ENCODE assay signal across 39 cellular contexts in the genomic region with DNA sequence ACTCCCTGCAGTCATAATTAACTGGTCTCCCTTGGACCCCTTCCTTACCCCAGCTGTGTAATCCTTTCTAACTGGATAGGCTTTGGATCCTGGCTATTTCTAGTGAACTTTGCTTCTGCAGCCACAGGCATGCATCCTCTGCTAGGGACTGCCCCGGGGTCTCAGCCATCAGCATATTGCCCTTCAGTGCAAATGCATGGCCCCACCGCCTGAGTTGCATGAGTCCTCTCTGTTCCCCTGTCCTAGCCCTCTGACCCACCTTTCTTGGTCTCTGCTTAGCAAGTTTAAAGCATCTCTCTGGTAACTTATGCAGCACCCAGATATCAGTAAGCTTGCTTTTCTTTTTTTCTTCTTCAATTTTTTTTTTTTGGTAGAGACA. TPM values are rescaled to one million over a fixed set of nuclear protein-coding genes. Genes with fewer than 3 reads are reported as not detected.
DNase-seq lines count a peak whose midpoint lies in the region; ATAC-seq, FAIRE-seq and TF ChIP-seq lines count a peak whose summit lies in the region.
"Had no signal": no experiment of that assay in that cellular context is flagged by ENCODE, and none has a peak within 500 bp of the region (broad histone marks: within the 10 kb centered on the region; RNA-seq: fewer than 3 reads in every experiment).

No MANE protein-coding gene starts in this region.

- H3K9me2 ChIP-seq in OCI-LY7 (ENCODE audit: insufficient read depth, low read length) = no peaks in the 10 kb centered on the region

- H3K4me1 ChIP-seq in astrocyte (ENCODE audit: insufficient read depth, low read length) (no peaks in the 10 kb centered on the region), neural progenitor cell (peaks cover 35% of the 10 kb centered on the region), testis (peaks cover 68% of the 10 kb centered on the region), OCI-LY7 (ENCODE audit: insufficient read depth, low read length, poor library complexity, severe bottlenecking) (no peaks in the 10 kb centered on the region)
- H3K4me1 ChIP-seq: SJSA1 had no signal

- H3K4me2 ChIP-seq in astrocyte (ENCODE audit: low read length) (no peak overlapping the region), neural progenitor cell (peak overlapping the region; percentile 46), OCI-LY7 (ENCODE audit: low read length) (no peak overlapping the region)
- H3K4me2 ChIP-seq: smooth muscle cell had no signal

- intact Hi-C loops in testis (cut with DNase I; ENCODE audit: low total_unique reads) = no loop called here
- intact Hi-C loops in OCI-LY7 (cut with micrococcal nuclease; ENCODE audit: unreplicated experiment) = no loop called here

- TF ChIP-seq POLR2A in testis (IDR thresholded peaks at IDR 0.05) = no peak

- POLR2A ChIA-PET in OCI-LY7 (lab: Charles Lee) = no interaction called here

- H3K9ac ChIP-seq in astrocyte (ENCODE audit: low read length) (no peak overlapping the region), neural progenitor cell (no peak overlapping the region)

- H3K27me3 ChIP-seq in astrocyte (ENCODE audit: insufficient read depth, low read length) (no peaks in the 10 kb centered on the region), neural progenitor cell (no peaks in the 10 kb centered on the region), testis (no peaks in the 10 kb centered on the region)
- H3K27me3 ChIP-seq: body of pancreas, foreskin keratinocyte, heart left ventricle, SJSA1, tibial nerve had no signal

- no peak for FAIRE-seq in astrocyte (lab: Jason Lieb, UNC)
- FAIRE-seq: GM18507, GM19239, keratinocyte had no signal

- H3K27ac ChIP-seq in astrocyte (ENCODE audit: low read depth, low read length) (no peak overlapping the region), neural progenitor cell (no peak overlapping the region), testis (peak overlapping the region; percentile 81 to 89), OCI-LY7 (ENCODE audit: low read depth, low read length, poor library complexity, severe bottlenecking) (no peak overlapping the region)
- H3K27ac ChIP-seq: body of pancreas, foreskin keratinocyte, SJSA1, tibial nerve had no signal

- no peak for TF ChIP-seq CTCF in astrocyte (IDR thresholded peaks at IDR 0.05; ENCODE audit: insufficient read depth, low read depth, low read length)
- no peak for TF ChIP-seq CTCF in neural progenitor cell (IDR thresholded peaks at IDR 0.05)
- no peak for TF ChIP-seq CTCF in testis (IDR thresholded peaks at IDR 0.05)
- no peak for TF ChIP-seq CTCF in OCI-LY7 (conservative IDR thresholded peaks at IDR 0.05; ENCODE audit: low read length)

- H3K9me3 Mint-ChIP-seq in astrocyte (ENCODE audit: unreplicated experiment) (no peaks in the 10 kb centered on the region), neural progenitor cell (no peaks in the 10 kb centered on the region)
- no peaks in the 10 kb centered on the region for H3K9me3 Mint-ChIP-seq in activated T-cell treated with anti-CD3 and anti-CD28 coated beads, Interleukin-2, amount 50 U/mL, for 72 hours
- H3K9me3 Mint-ChIP-seq in activated naive CD8-positive, alpha-beta T cell treated with anti-CD3 and anti-CD28 coated beads, Interleukin-2, amount 50 U/mL, for 24 hours = no peaks in the 10 kb centered on the region
- H3K9me3 Mint-ChIP-seq: activated B cell treated with CpG ODN at 0.5 μM for 24 hours; activated CD4-positive, alpha-beta T cell treated with anti-CD3 and anti-CD28 coated beads, Interleukin-2, amount 10 ng/mL, durations not matched to agents 7 days and 5 days; CD4-positive, alpha-beta memory T cell; central memory CD8-positive, alpha-beta T cell; dendritic cell treated with granulocyte-macrophage colony-stimulating factor and Interleukin-4, amounts not matched to agents 40 ng/mL and 50 ng/mL, for 4 days; IgD-negative memory B cell; naive thymus-derived CD8-positive, alpha-beta T cell; T-cell had no signal

- H3K9me3 ChIP-seq in astrocyte (ENCODE audit: insufficient read depth, low read depth, low read length) (no peaks in the 10 kb centered on the region), neural progenitor cell (ENCODE audit: low read depth) (no peaks in the 10 kb centered on the region), testis (no peaks in the 10 kb centered on the region), OCI-LY7 (ENCODE audit: low read length) (no peaks in the 10 kb centered on the region)
- H3K9me3 ChIP-seq: body of pancreas, heart left ventricle, SJSA1, tibial nerve had no signal

- peak overlapping the region; percentile 37 for H3K4me3 Mint-ChIP-seq in astrocyte (ENCODE audit: unreplicated experiment)
- no peak overlapping the region for H3K4me3 Mint-ChIP-seq in neural progenitor cell
- H3K4me3 Mint-ChIP-seq in activated T-cell treated with anti-CD3 and anti-CD28 coated beads, Interleukin-2, amount 50 U/mL, for 72 hours = no peak overlapping the region
- H3K4me3 Mint-ChIP-seq in activated naive CD8-positive, alpha-beta T cell treated with anti-CD3 and anti-CD28 coated beads, Interleukin-2, amount 50 U/mL, for 24 hours = no peak overlapping the region
- H3K4me3 Mint-ChIP-seq: activated B cell treated with CpG ODN at 0.5 μM for 24 hours; activated CD4-positive, alpha-beta T cell treated with anti-CD3 and anti-CD28 coated beads, Interleukin-2, amount 10 ng/mL, durations not matched to agents 7 days and 5 days; B cell; CD4-positive, alpha-beta memory T cell; central memory CD8-positive, alpha-beta T cell; dendritic cell treated with granulocyte-macrophage colony-stimulating factor and Interleukin-4, amounts not matched to agents 40 ng/mL and 50 ng/mL, for 4 days; IgD-negative memory B cell; T-cell had no signal

- no peak for ATAC-seq in activated T-cell treated with anti-CD3 and anti-CD28 coated beads, Interleukin-2, amount 50 U/mL, for 72 hours (replicated peaks in 1 of 2)
- ATAC-seq in activated naive CD8-positive, alpha-beta T cell treated with anti-CD3 and anti-CD28 coated beads, Interleukin-2, amount 50 U/mL, for 24 hours = no peak
- ATAC-seq: body of pancreas; esophagus mucosa; foreskin keratinocyte; heart left ventricle; naive thymus-derived CD8-positive, alpha-beta T cell; stimulated activated naive CD8-positive, alpha-beta T cell treated with anti-CD3 and anti-CD28 coated beads, Interleukin-15, Interleukin-2, amounts not matched to agents 100 U/mL and 50 U/mL, for 24 hours; T-cell had no signal

- H3K4me3 ChIP-seq in astrocyte (ENCODE audit: insufficient read depth, low read depth, low read length) = no peak overlapping the region
- no peak overlapping the region for H3K4me3 ChIP-seq in neural progenitor cell
- H3K4me3 ChIP-seq in testis = no peak overlapping the region
- no peak overlapping the region for H3K4me3 ChIP-seq in OCI-LY7 (ENCODE audit: low read depth, low read length, poor library complexity, severe bottlenecking)
- H3K4me3 ChIP-seq: body of pancreas, heart left ventricle, SJSA1, smooth muscle cell, tibial nerve had no signal

- H3K27ac Mint-ChIP-seq in astrocyte (ENCODE audit: unreplicated experiment) (peak overlapping the region; percentile 42), neural progenitor cell (no peak overlapping the region)
- H3K27ac Mint-ChIP-seq in activated T-cell treated with anti-CD3 and anti-CD28 coated beads, Interleukin-2, amount 50 U/mL, for 72 hours = no peak overlapping the region
- H3K27ac Mint-ChIP-seq in activated naive CD8-positive, alpha-beta T cell treated with anti-CD3 and anti-CD28 coated beads, Interleukin-2, amount 50 U/mL, for 24 hours = no peak overlapping the region
- H3K27ac Mint-ChIP-seq: activated B cell treated with CpG ODN at 0.5 μM for 24 hours; activated CD4-positive, alpha-beta T cell treated with anti-CD3 and anti-CD28 coated beads, Interleukin-2, amount 10 ng/mL, durations not matched to agents 7 days and 5 days; B cell; CD4-positive, alpha-beta memory T cell; dendritic cell treated with granulocyte-macrophage colony-stimulating factor and Interleukin-4, amounts not matched to agents 40 ng/mL and 50 ng/mL, for 4 days; IgD-negative memory B cell; naive thymus-derived CD8-positive, alpha-beta T cell; T-cell had no signal

- H3K27me3 Mint-ChIP-seq in astrocyte (ENCODE audit: low read depth, unreplicated experiment) = peaks cover 4% of the 10 kb centered on the region
- peaks cover 3% of the 10 kb centered on the region for H3K27me3 Mint-ChIP-seq in neural progenitor cell (ENCODE audit: insufficient read depth, low read depth)
- no peaks in the 10 kb centered on the region for H3K27me3 Mint-ChIP-seq in activated T-cell treated with anti-CD3 and anti-CD28 coated beads, Interleukin-2, amount 50 U/mL, for 72 hours (ENCODE audit: low read depth)
- no peaks in the 10 kb centered on the region for H3K27me3 Mint-ChIP-seq in activated naive CD8-positive, alpha-beta T cell treated with anti-CD3 and anti-CD28 coated beads, Interleukin-2, amount 50 U/mL, for 24 hours
- H3K27me3 Mint-ChIP-seq: activated B cell treated with CpG ODN at 0.5 μM for 24 hours; activated CD4-positive, alpha-beta T cell treated with anti-CD3 and anti-CD28 coated beads, Interleukin-2, amount 10 ng/mL, durations not matched to agents 7 days and 5 days; B cell had no signal

- peaks cover 28% of the 10 kb centered on the region for H3K36me3 Mint-ChIP-seq in astrocyte (ENCODE audit: low read depth, unreplicated experiment)
- peaks cover 33% of the 10 kb centered on the region for H3K36me3 Mint-ChIP-seq in neural progenitor cell
- H3K36me3 Mint-ChIP-seq in activated T-cell treated with anti-CD3 and anti-CD28 coated beads, Interleukin-2, amount 50 U/mL, for 72 hours (ENCODE audit: insufficient read depth in 2 of 2) = no peaks in the 10 kb centered on the region
- H3K36me3 Mint-ChIP-seq in activated naive CD8-positive, alpha-beta T cell treated with anti-CD3 and anti-CD28 coated beads, Interleukin-2, amount 50 U/mL, for 24 hours (ENCODE audit: low read depth) = no peaks in the 10 kb centered on the region
- H3K36me3 Mint-ChIP-seq: CD4-positive, alpha-beta memory T cell; naive thymus-derived CD8-positive, alpha-beta T cell; T-cell had no signal

- H3K36me3 ChIP-seq in astrocyte (ENCODE audit: insufficient read depth, low read length) (peaks cover 23% of the 10 kb centered on the region), neural progenitor cell (no peaks in the 10 kb centered on the region), testis (ENCODE audit: low read depth, missing control alignments) (no peaks in the 10 kb centered on the region), OCI-LY7 (ENCODE audit: insufficient read depth, low read length) (no peaks in the 10 kb centered on the region)
- H3K36me3 ChIP-seq: SJSA1 had no signal

- H4K20me1 ChIP-seq in astrocyte (ENCODE audit: insufficient read depth, low read length) = no peaks in the 10 kb centered on the region
- peaks cover 11% of the 10 kb centered on the region for H4K20me1 ChIP-seq in neural progenitor cell (ENCODE audit: low read depth)
- H4K20me1 ChIP-seq in OCI-LY7 (ENCODE audit: insufficient read depth, low read length) = no peaks in the 10 kb centered on the region

- H3K79me2 ChIP-seq in astrocyte (ENCODE audit: insufficient read depth, low read length) (no peaks in the 10 kb centered on the region), neural progenitor cell (ENCODE audit: low read depth) (no peaks in the 10 kb centered on the region), OCI-LY7 (ENCODE audit: insufficient read depth, low read depth, low read length) (no peaks in the 10 kb centered on the region)

- peaks cover 21% of the 10 kb centered on the region for H3F3A ChIP-seq in neural progenitor cell (ENCODE audit: low read depth)

- no peak overlapping the region for H2AFZ ChIP-seq in astrocyte (ENCODE audit: low read depth, low read length)
- H2AFZ ChIP-seq in neural progenitor cell (replicated peaks) = no peak overlapping the region
- H2AFZ ChIP-seq in OCI-LY7 (ENCODE audit: low read length) = no peak overlapping the region

- H3K4me1 Mint-ChIP-seq in astrocyte (ENCODE audit: low read depth, unreplicated experiment) = peaks cover 28% of the 10 kb centered on the region
- peaks cover 46% of the 10 kb centered on the region for H3K4me1 Mint-ChIP-seq in neural progenitor cell
- H3K4me1 Mint-ChIP-seq in activated T-cell treated with anti-CD3 and anti-CD28 coated beads, Interleukin-2, amount 50 U/mL, for 72 hours (ENCODE audit: low read depth) = no peaks in the 10 kb centered on the region
- H3K4me1 Mint-ChIP-seq in activated naive CD8-positive, alpha-beta T cell treated with anti-CD3 and anti-CD28 coated beads, Interleukin-2, amount 50 U/mL, for 24 hours = no peaks in the 10 kb centered on the region
- H3K4me1 Mint-ChIP-seq: activated B cell treated with CpG ODN at 0.5 μM for 24 hours; activated CD4-positive, alpha-beta T cell treated with anti-CD3 and anti-CD28 coated beads, Interleukin-2, amount 10 ng/mL, durations not matched to agents 7 days and 5 days; B cell; CD4-positive, alpha-beta memory T cell; central memory CD8-positive, alpha-beta T cell; IgD-negative memory B cell; T-cell had no signal

- WGBS in testis, 2 donors = 39 to 64% methylated on average over 2 of the region's 2 CpGs

- BruUV-seq in OCI-LY7 (replicated peaks; lab: Mats Ljungman, UMichigan) = no TSS peak

- CTCF ChIA-PET in OCI-LY7 (lab: Charles Lee; ENCODE audit: unreplicated experiment) = interaction anchor here (0.6 kb wide), 1 partner anchor 71 kb away, joined by 3 read pairs; no protein-coding TSS in a partner anchor

- DNase-seq in NCI-H146 treated with DMSO at 0.1 percent for 48 hours (lab: John Stamatoyannopoulos, UW; ENCODE audit: unreplicated experiment) = peak; percentile 93
- no peak for DNase-seq in astrocyte (ENCODE audit: low read depth)
- DNase-seq in neural progenitor cell (ENCODE audit: low spot score) = peak; percentile 5
- DNase-seq in testis = no peak
- no peak for DNase-seq in activated T-cell treated with anti-CD3 and anti-CD28 coated beads, Interleukin-2, amount 50 U/mL, for 72 hours
- no peak for DNase-seq in OCI-LY7 (ENCODE audit: low spot score)
- no peak for DNase-seq in activated naive CD8-positive, alpha-beta T cell treated with anti-CD3 and anti-CD28 coated beads, Interleukin-2, amount 50 U/mL, for 24 hours
- DNase-seq in SKM-1 treated with dmso at 0.1 percent for 144 hours (lab: John Stamatoyannopoulos, UW; ENCODE audit: unreplicated experiment) = no peak
- DNase-seq: ACHN; activated B cell treated with CpG ODN at 0.5 μM for 24 hours; activated CD4-positive, alpha-beta T cell treated with anti-CD3 and anti-CD28 coated beads, Interleukin-2, amount 10 ng/mL, durations not matched to agents 7 days and 5 days; activated gamma-delta T cell treated with Interleukin-2 at 50 U/mL for 16 hours; activated T-cell treated with anti-CD3 and anti-CD28 coated beads, Interleukin-2, amount 50 U/mL, for 1 hour; body of pancreas; CD4-positive, alpha-beta memory T cell; DMS 273 treated with DMSO at 0.1 percent for 48 hours; foreskin keratinocyte; GOT3; heart left ventricle; midbrain; naive thymus-derived CD8-positive, alpha-beta T cell; NCI-H1694 treated with DMSO at 0.1 percent for 48 hours; NCI-H524; occipital lobe; RPMI8226; stimulated activated CD4-positive, alpha-beta T cell treated with anti-CD3 and anti-CD28 coated beads, Interleukin-1b, Interleukin-23, amount 100 ng/mL, for 48 hours; stimulated activated naive CD8-positive, alpha-beta T cell treated with anti-CD3 and anti-CD28 coated beads, Interleukin-15, Interleukin-2, amounts not matched to agents 100 U/mL and 50 U/mL, for 24 hours; T-cell had no signal

RNA-seq across cellular contexts. Expression of a gene that starts 56.2 kb away (rescaled TPM):
- total RNA-seq in astrocyte (31.4 and 34.3 TPM in 2 replicates), neural progenitor cell (ENCODE audit: low replicate concordance) (26.6 and 35.9 TPM in 2 replicates), testis (10 to 100 TPM; 55.9 to 79.7 TPM), OCI-LY7 (2022) (18.0 and 22.5 TPM in 2 replicates)
- polyA plus RNA-seq in testis (ENCODE audit: insufficient read depth, low read depth, low replicate concordance) = 34.8 TPM
- 10 to 100 TPM; 27.1 to 30.0 TPM for total RNA-seq in activated T-cell treated with anti-CD3 and anti-CD28 coated beads, Interleukin-2, amount 50 U/mL, for 72 hours
- total RNA-seq in OCI-LY7 (2014; rRNA removed; shearing (Covaris generic)) = 6.5 and 10.2 TPM in 2 replicates

Comparison
In these comparisons a context has a peak if more than half of its experiments do, and no peak if none do; other contexts are left out.
1. DNase-seq: peak in NCI-H146 treated with DMSO at 0.1 percent for 48 hours (single experiment) and neural progenitor cell (single experiment); none in astrocyte (single experiment), testis (single experiment), activated T-cell treated with anti-CD3 and anti-CD28 coated beads, Interleukin-2, amount 50 U/mL, for 72 hours (0 of 2), OCI-LY7 (single experiment), activated naive CD8-positive, alpha-beta T cell treated with anti-CD3 and anti-CD28 coated beads, Interleukin-2, amount 50 U/mL, for 24 hours (single experiment) and SKM-1 treated with dmso at 0.1 percent for 144 hours (single experiment).
2. H3K27ac ChIP-seq: peak in testis (2 of 2); none in astrocyte (single experiment), neural progenitor cell (single experiment) and OCI-LY7 (single experiment).